ENCODE assay signal across 8 cellular contexts in genomic region chr2:96527990-96528679, GRCh38. TPM values are rescaled to one million over a fixed set of nuclear protein-coding genes. Genes with fewer than 3 reads are reported as not detected.
A peak's percentile ranks its signal among the peaks of the same experiment; 100 is the strongest.
DNase-seq lines count a peak whose midpoint lies in the region; ATAC-seq and TF ChIP-seq lines count a peak whose summit lies in the region.

No MANE protein-coding gene starts in this region.

- intact Hi-C loops in sigmoid colon (cut with DNase I): loop anchor here (2.0 kb wide), 1 partner anchor 27 kb away; no protein-coding TSS in a partner anchor

- TF ChIP-seq POLR2A in sigmoid colon (IDR thresholded peaks at IDR 0.05): no peak

- DNase-seq in BE2C (no peak), glutamatergic neuron (no peak), sigmoid colon (peak; percentile 84), kidney tubule cell (ENCODE audit: low spot score) (no peak), AG08396 (ENCODE audit: low spot score) (no peak)
- peak; percentile 70 for DNase-seq in activated T-cell treated with anti-CD3 and anti-CD28 coated beads, Interleukin-2, amount 50 U/mL, for 4 hours

- H3K9me3 Mint-ChIP-seq in activated T-cell treated with anti-CD3 and anti-CD28 coated beads, Interleukin-2, amount 50 U/mL, for 4 hours: no peaks in the 10 kb centered on the region
- no peaks in the 10 kb centered on the region for H3K9me3 Mint-ChIP-seq in glutamatergic neuron (ENCODE audit: unreplicated experiment)

- no peaks in the 10 kb centered on the region for H4K20me1 ChIP-seq in KMS-11 (ENCODE audit: insufficient read depth)

- H3K27ac Mint-ChIP-seq in glutamatergic neuron (ENCODE audit: unreplicated experiment): no peak overlapping the region

- ATAC-seq in activated T-cell treated with anti-CD3 and anti-CD28 coated beads, Interleukin-2, amount 50 U/mL, for 4 hours: peak; percentile 60 to 61
- ATAC-seq in HG02588 (IDR thresholded peaks at IDR 0.05; ENCODE audit: unreplicated experiment): no peak

- H3K27me3 Mint-ChIP-seq in activated T-cell treated with anti-CD3 and anti-CD28 coated beads, Interleukin-2, amount 50 U/mL, for 4 hours (ENCODE audit: low read depth): no peaks in the 10 kb centered on the region
- H3K27me3 Mint-ChIP-seq in glutamatergic neuron (ENCODE audit: unreplicated experiment): peaks cover 2% of the 10 kb centered on the region

- H3K4me2 ChIP-seq in KMS-11: peak overlapping the region; percentile 49

- 19 to 22% methylated on average over 13 of the region's 13 CpGs for WGBS in sigmoid colon, 2 donors

- H3K9ac ChIP-seq in KMS-11: peak overlapping the region; percentile 29; the same call in 1 of the 2 replicates

- peak overlapping the region; percentile 47 for H3K4me3 ChIP-seq in BE2C (ENCODE audit: low read depth, low read length)
- no peak overlapping the region for H3K4me3 ChIP-seq in KMS-11 (IDR thresholded peaks at IDR 0.05; ENCODE audit: insufficient read depth, low read depth, low read length)
- peak overlapping the region; percentile 46 to 71 (median 64) for H3K4me3 ChIP-seq in sigmoid colon

- H3K27ac ChIP-seq in KMS-11: peak overlapping the region; percentile 96
- H3K27ac ChIP-seq in sigmoid colon: peak overlapping the region; percentile 80 to 99 (median 84)

- no peaks in the 10 kb centered on the region for H3K9me3 ChIP-seq in BE2C
- no peaks in the 10 kb centered on the region for H3K9me3 ChIP-seq in sigmoid colon

- no peaks in the 10 kb centered on the region for H3K36me3 Mint-ChIP-seq in activated T-cell treated with anti-CD3 and anti-CD28 coated beads, Interleukin-2, amount 50 U/mL, for 4 hours (ENCODE audit: insufficient read depth)
- peaks cover 5% of the 10 kb centered on the region for H3K36me3 Mint-ChIP-seq in glutamatergic neuron (ENCODE audit: unreplicated experiment)

- H3K4me1 Mint-ChIP-seq in activated T-cell treated with anti-CD3 and anti-CD28 coated beads, Interleukin-2, amount 50 U/mL, for 4 hours (ENCODE audit: low read depth): peaks cover 75% of the 10 kb centered on the region
- peaks cover 14% of the 10 kb centered on the region for H3K4me1 Mint-ChIP-seq in glutamatergic neuron (ENCODE audit: low read depth, unreplicated experiment)

- H3K4me3 Mint-ChIP-seq in activated T-cell treated with anti-CD3 and anti-CD28 coated beads, Interleukin-2, amount 50 U/mL, for 4 hours: peak overlapping the region; percentile 75
- peak overlapping the region; percentile 20 for H3K4me3 Mint-ChIP-seq in glutamatergic neuron (ENCODE audit: unreplicated experiment)

- no peak overlapping the region for H2AFZ ChIP-seq in KMS-11 (ENCODE audit: low read depth)

- no peak for TF ChIP-seq EP300 in sigmoid colon (IDR thresholded peaks at IDR 0.05)

- H3K4me1 ChIP-seq in BE2C (no peaks in the 10 kb centered on the region), KMS-11 (ENCODE audit: low read depth, poor library complexity, severe bottlenecking) (peaks cover 90% of the 10 kb centered on the region), sigmoid colon (peaks cover 0 to 50% (median 38%) of the 10 kb centered on the region in 4 donors)

- H3K36me3 ChIP-seq in BE2C (no peaks in the 10 kb centered on the region), KMS-11 (ENCODE audit: insufficient read depth) (no peaks in the 10 kb centered on the region), sigmoid colon (no peaks in the 10 kb centered on the region)

- H3K79me2 ChIP-seq in KMS-11 (ENCODE audit: insufficient read depth, low read depth): no peaks in the 10 kb centered on the region

- H3K27me3 ChIP-seq in BE2C (no peaks in the 10 kb centered on the region), KMS-11 (ENCODE audit: insufficient read depth, low read depth) (no peaks in the 10 kb centered on the region), sigmoid colon (no peaks in the 10 kb centered on the region)

- TF ChIP-seq CTCF in BE2C (IDR thresholded peaks at IDR 0.05; ENCODE audit: low read depth, low read length): no peak
- TF ChIP-seq CTCF in KMS-11 (conservative IDR thresholded peaks at IDR 0.05; ENCODE audit: low read depth, low read length): no peak
- no peak for TF ChIP-seq CTCF in glutamatergic neuron (IDR thresholded peaks at IDR 0.05; ENCODE audit: partially characterized antibody, unreplicated experiment)
- TF ChIP-seq CTCF in sigmoid colon (IDR thresholded peaks at IDR 0.05): no peak

RNA-seq across cellular contexts. Expression of gene ARID5A, which starts 8.4 kb away (rescaled TPM):
- polyA plus RNA-seq in BE2C (2012; ENCODE audit: insufficient read depth, insufficient read length, low read depth): 0.43 TPM
- total RNA-seq in activated T-cell treated with anti-CD3 and anti-CD28 coated beads, Interleukin-2, amount 50 U/mL, for 4 hours: 100 to 1,000 TPM; 131 to 169 (median 132) TPM
- total RNA-seq in glutamatergic neuron (ENCODE audit: unreplicated experiment): 3.5 TPM
- 100 to 1,000 TPM in 1 of 4 donors, 10 to 100 TPM in 3; 14.3 to 179 (median 30.4) TPM for total RNA-seq in sigmoid colon
- 10 to 100 TPM in 1 of 3 donors, 1 to 10 TPM in 2; 7.8 to 29.0 (median 9.5) TPM for polyA plus RNA-seq in sigmoid colon

RNA-seq across cellular contexts. Expression of gene NEURL3, which starts 23.0 kb away (rescaled TPM):
- polyA plus RNA-seq in BE2C (2012; ENCODE audit: insufficient read depth, insufficient read length, low read depth): not detected
- total RNA-seq in activated T-cell treated with anti-CD3 and anti-CD28 coated beads, Interleukin-2, amount 50 U/mL, for 4 hours: under 1 TPM in 2 of 3 donors, not detected in 1; 0.26 to 0.38 TPM
- total RNA-seq in glutamatergic neuron (ENCODE audit: unreplicated experiment): not detected
- total RNA-seq in sigmoid colon: under 1 TPM in 1 of 4 donors, not detected in 3; 0.36 TPM
- polyA plus RNA-seq in sigmoid colon: 1 to 10 TPM; 3.5 to 6.4 (median 3.6) TPM

Comparison
In these comparisons a context has a peak if more than half of its experiments do, and no peak if none do; other contexts are left out.
1. DNase-seq: peak in activated T-cell treated with anti-CD3 and anti-CD28 coated beads, Interleukin-2, amount 50 U/mL, for 4 hours (single experiment) and sigmoid colon (single experiment); none in BE2C (single experiment), glutamatergic neuron (single experiment), kidney tubule cell (single experiment) and AG08396 (single experiment).